ENCODE assay signal across 1 cellular context in genomic region chr5:43432486-43433365, GRCh38.
TF ChIP-seq lines count a peak whose summit lies in the region.

No MANE protein-coding gene starts in this region.

TF ChIP-seq in HepG2, 621 proteins besides CTCF, POLR2A, EP300 and RAD21 (continued from another document and continues in another):
- TF ChIP-seq ARID4A (CRISPR knock-in tag; IDR thresholded peaks at IDR 0.05; ENCODE audit: borderline replicate concordance) (peak; percentile 79; the same call in 1 of the 2 replicates), ZNF569 (CRISPR knock-in tag; IDR thresholded peaks at IDR 0.05; ENCODE audit: borderline replicate concordance) (no peak), TFE3 (CRISPR knock-in tag; IDR thresholded peaks at IDR 0.05) (peak; percentile 82), ZNF317 (CRISPR knock-in tag; IDR thresholded peaks at IDR 0.05) (0 out of 2 replicates have a peak, but pooled peaks have one; percentile 52), ZMYM4 (CRISPR knock-in tag; IDR thresholded peaks at IDR 0.05) (peak; percentile 96), CSRNP1 (CRISPR knock-in tag; IDR thresholded peaks at IDR 0.05) (peak; percentile 75; the same call in 1 of the 2 replicates), ZNF782 (CRISPR knock-in tag; IDR thresholded peaks at IDR 0.05; ENCODE audit: borderline replicate concordance) (no peak), ZNF180 (CRISPR knock-in tag; IDR thresholded peaks at IDR 0.05; ENCODE audit: borderline replicate concordance, low read depth) (no peak), ZNF629 (CRISPR knock-in tag; conservative IDR thresholded peaks at IDR 0.05) (peak; percentile 54), ZNF609 (CRISPR knock-in tag; IDR thresholded peaks at IDR 0.05; ENCODE audit: borderline replicate concordance) (peak; percentile 89; the same call in 1 of the 2 replicates), ZFP36L1 (CRISPR knock-in tag; IDR thresholded peaks at IDR 0.05) (peak; percentile 66; the same call in 1 of the 2 replicates), GATA4 (IDR thresholded peaks at IDR 0.05; ENCODE audit: borderline replicate concordance, low read depth) (0 out of 2 replicates have a peak, but pooled peaks have one; percentile 67), NCOA1 (CRISPR knock-in tag; IDR thresholded peaks at IDR 0.05) (peak; percentile 47; the same call in 1 of the 2 replicates), ZNF556 (CRISPR knock-in tag; IDR thresholded peaks at IDR 0.05; ENCODE audit: borderline replicate concordance) (peak; percentile 79; the same call in 1 of the 2 replicates), PPARG (CRISPR knock-in tag; conservative IDR thresholded peaks at IDR 0.05) (peak; percentile 83), ZBED4 (CRISPR knock-in tag; IDR thresholded peaks at IDR 0.05; ENCODE audit: borderline replicate concordance) (peak; percentile 69), DNMT3B (CRISPR knock-in tag; conservative IDR thresholded peaks at IDR 0.05) (no peak), ZSCAN5A (CRISPR knock-in tag; IDR thresholded peaks at IDR 0.05; ENCODE audit: borderline replicate concordance) (peak; percentile 96; the same call in 1 of the 2 replicates), SKIL (CRISPR knock-in tag; IDR thresholded peaks at IDR 0.05; ENCODE audit: borderline replicate concordance) (peak; percentile 91), ZFP36 (IDR thresholded peaks at IDR 0.05; ENCODE audit: borderline replicate concordance, low read depth, low read length, partially characterized antibody) (no peak), MLLT10 (CRISPR knock-in tag; IDR thresholded peaks at IDR 0.05) (no peak), SIX4 (CRISPR knock-in tag; IDR thresholded peaks at IDR 0.05) (peak; percentile 59; the same call in 1 of the 2 replicates), REST (IDR thresholded peaks at IDR 0.05; ENCODE audit: borderline replicate concordance in 1 of 2, low read depth in 1 of 2, low read length in 2 of 2) (peak in 1 of 2 experiments; percentile 77; a peak in 2 of 4 replicates), SNAPC2 (CRISPR knock-in tag; IDR thresholded peaks at IDR 0.05) (peak; percentile 83; the same call in 1 of the 2 replicates), ZNF780A (CRISPR knock-in tag; IDR thresholded peaks at IDR 0.05) (peak; percentile 75; the same call in 1 of the 2 replicates), KLF6 (CRISPR knock-in tag; IDR thresholded peaks at IDR 0.05) (peak; percentile 75; the same call in 1 of the 2 replicates), ZNF766 (CRISPR knock-in tag; IDR thresholded peaks at IDR 0.05; ENCODE audit: borderline replicate concordance) (no peak; the same call in 1 of the 2 replicates), KDM6A (CRISPR knock-in tag; IDR thresholded peaks at IDR 0.05; ENCODE audit: low read depth) (peak; percentile 65; the same call in 1 of the 2 replicates), ZNF772 (CRISPR knock-in tag; IDR thresholded peaks at IDR 0.05) (no peak)
